Comparison of ENCODE assay signal across 14 cellular contexts in the genomic region with DNA sequence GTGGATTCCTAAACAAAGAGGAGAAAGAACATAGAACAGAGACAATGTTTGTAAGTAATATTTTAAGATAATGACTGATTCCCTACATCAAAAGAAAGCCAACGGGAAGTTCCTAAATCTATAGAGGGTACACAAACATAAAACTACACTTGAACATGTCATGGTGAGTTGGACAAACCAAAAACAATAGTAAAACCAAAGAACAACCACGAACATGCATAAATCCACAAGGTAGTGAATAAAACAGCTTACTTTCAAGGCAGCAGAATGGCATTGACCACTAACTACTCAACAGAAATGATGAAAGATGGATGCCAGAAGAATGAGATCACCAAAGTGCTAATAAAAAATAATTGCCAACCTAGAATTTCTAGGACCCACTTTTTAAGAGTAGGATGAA. TPM values are rescaled to one million over a fixed set of nuclear protein-coding genes. Genes with fewer than 3 reads are reported as not detected.
"Had no signal": no experiment of that assay in that cellular context is flagged by ENCODE, and none has a peak within 500 bp of the region (broad histone marks: within the 10 kb centered on the region; RNA-seq: fewer than 3 reads in every experiment).

No MANE protein-coding gene starts in this region.

RNA-seq across cellular contexts. Expression of gene SOX11, which starts 39.5 kb away (rescaled TPM):
- total RNA-seq: activated CD4-positive, alpha-beta memory T cell treated with anti-CD3 and anti-CD28 coated beads, Interleukin-2, amount 10 ng/mL, durations not matched to agents 7 days and 5 days; activated CD4-positive, alpha-beta T cell treated with anti-CD3 and anti-CD28 coated beads for 36 hours; activated CD4-positive, alpha-beta T cell treated with anti-CD3 and anti-CD28 coated beads, Interleukin-2, amount 10 ng/mL, durations not matched to agents 7 days and 5 days; activated CD8-positive, alpha-beta memory T cell treated with anti-CD3 and anti-CD28 coated beads, Interleukin-2, amount 10 ng/mL, durations not matched to agents 7 days and 5 days; activated CD8-positive, alpha-beta T cell treated with anti-CD3 and anti-CD28 coated beads, Interleukin-2, amount 10 ng/mL, durations not matched to agents 7 days and 5 days; activated naive CD8-positive, alpha-beta T cell treated with anti-CD3 and anti-CD28 coated beads, Interleukin-2, amount 10 ng/mL, durations not matched to agents 7 days and 5 days; activated T-helper 2 cell treated with anti-CD3 and anti-CD28 coated beads, Interferon-gamma antibody, Interleukin-2, Interleukin-4, amounts not matched to agents 10 μg/mL and 5 μg/mL and 100 μg/mL, durations not matched to agents 14 hours and 24 hours and 36 hours; ascending aorta; bronchial epithelial cell; T-cell; T-helper 1 cell treated with Interleukin-12 subunit alpha and Interleukin-12 subunit beta and Interleukin-4 antibody, amounts not matched to agents 30 ng/mL and 1 ng/mL, for 36 hours; T-helper 17 cell; T-helper 2 cell treated with Interferon-gamma antibody and Interleukin-4, amounts not matched to agents 100 ng/mL and 5 ng/mL, for 36 hours had no signal
- polyA plus RNA-seq: adipose tissue had no signal
